Comparison of ENCODE assay signal across 8 cellular contexts in genomic region chr1:109214695-109215623, GRCh38. TPM values are rescaled to one million over a fixed set of nuclear protein-coding genes. Genes with fewer than 3 reads are reported as not detected.
DNase-seq lines count a peak whose midpoint lies in the region; ATAC-seq and TF ChIP-seq lines count a peak whose summit lies in the region.

No MANE protein-coding gene starts in this region.

- intact Hi-C loops in activated CD4-positive, alpha-beta memory T cell treated with anti-CD3 and anti-CD28 coated beads for 36 hours (cut with micrococcal nuclease): loop anchor here (1.0 to 2.0 kb wide), 4 partner anchors 14 to 270 kb away; partner anchors contain the start of gene PSMA5
- intact Hi-C loops in testis (cut with DNase I; ENCODE audit: low total_unique reads): no loop called here

- peaks cover 33% of the 10 kb centered on the region for H3K36me3 ChIP-seq in BE2C
- H3K36me3 ChIP-seq in H7 (replicated peaks; ENCODE audit: control insufficient read depth, insufficient read depth, low read length): peaks cover 1% of the 10 kb centered on the region
- H3K36me3 ChIP-seq in mucosa of stomach (ENCODE audit: control insufficient read depth, insufficient read depth, low read length): no peaks in the 10 kb centered on the region
- no peaks in the 10 kb centered on the region for H3K36me3 ChIP-seq in testis (ENCODE audit: low read depth, missing control alignments)

- peak overlapping the region; percentile 89 for H3K4me3 ChIP-seq in BE2C (ENCODE audit: low read depth, low read length)
- H3K4me3 ChIP-seq in H7 (ENCODE audit: insufficient read depth, low read depth, low read length): peak overlapping the region; percentile 100
- H3K4me3 ChIP-seq in mucosa of stomach (ENCODE audit: low read length): peak overlapping the region; percentile 77
- H3K4me3 ChIP-seq in testis: peak overlapping the region; percentile 85 to 98

- H3K27ac Mint-ChIP-seq in activated CD4-positive, alpha-beta memory T cell treated with anti-CD3 and anti-CD28 coated beads for 36 hours: peak overlapping the region; percentile 97

- TF ChIP-seq POLR2A in testis (IDR thresholded peaks at IDR 0.05): no peak

- WGBS in testis, 2 donors: 9% methylated on average over 13 of the region's 13 CpGs

- H3K9ac ChIP-seq in mucosa of stomach (ENCODE audit: low read length): peak overlapping the region; percentile 81

- peak overlapping the region; percentile 81 to 94 for H3K27ac ChIP-seq in testis

- TF ChIP-seq CTCF in BE2C (IDR thresholded peaks at IDR 0.05; ENCODE audit: low read depth, low read length): no peak
- TF ChIP-seq CTCF in testis (IDR thresholded peaks at IDR 0.05): no peak

- DNase-seq in BE2C (peak; percentile 80), H7 (peak; percentile 66), NCI-H345 (lab: John Stamatoyannopoulos, UW) (peak; percentile 69), epidermal melanocyte (ENCODE audit: insufficient read length, low spot score) (peak; percentile 44), testis (peak; percentile 51)
- DNase-seq in activated CD4-positive, alpha-beta memory T cell treated with anti-CD3 and anti-CD28 coated beads for 36 hours: peak; percentile 72

- no peaks in the 10 kb centered on the region for H3K9me3 Mint-ChIP-seq in activated CD4-positive, alpha-beta memory T cell treated with anti-CD3 and anti-CD28 coated beads for 36 hours

- no peaks in the 10 kb centered on the region for H3K27me3 Mint-ChIP-seq in activated CD4-positive, alpha-beta memory T cell treated with anti-CD3 and anti-CD28 coated beads for 36 hours

- no peak for ATAC-seq in GM21390 (IDR thresholded peaks at IDR 0.05; ENCODE audit: unreplicated experiment)

- H3K4me3 Mint-ChIP-seq in activated CD4-positive, alpha-beta memory T cell treated with anti-CD3 and anti-CD28 coated beads for 36 hours: peak overlapping the region; percentile 98

- POLR2A ChIA-PET in activated CD4-positive, alpha-beta memory T cell treated with anti-CD3 and anti-CD28 coated beads for 36 hours (lab: Charles Lee): interaction anchor here (0.6 to 3.4 kb wide), 13 partner anchors 8 to 553 kb away, joined by 3 to 18 read pairs (median 7); partner anchors contain the start of genes PSMA5, TAF13 and TMEM167B

- no peaks in the 10 kb centered on the region for H3K9me3 ChIP-seq in BE2C
- H3K9me3 ChIP-seq in mucosa of stomach (ENCODE audit: control insufficient read depth, low read length): no peaks in the 10 kb centered on the region
- H3K9me3 ChIP-seq in testis: no peaks in the 10 kb centered on the region

- H3K27me3 ChIP-seq in BE2C (no peaks in the 10 kb centered on the region), H7 (ENCODE audit: control insufficient read depth, insufficient read depth, low read length) (no peaks in the 10 kb centered on the region), mucosa of stomach (ENCODE audit: control insufficient read depth, insufficient read depth, low read length) (no peaks in the 10 kb centered on the region), testis (no peaks in the 10 kb centered on the region)

- CTCF ChIA-PET in activated CD4-positive, alpha-beta memory T cell treated with anti-CD3 and anti-CD28 coated beads for 36 hours (lab: Charles Lee): interaction anchor here (0.8 to 6.0 kb wide), 9 partner anchors 9 to 317 kb away, joined by 3 to 68 read pairs (median 5); partner anchors contain the start of gene CELSR2

- H3K36me3 Mint-ChIP-seq in activated CD4-positive, alpha-beta memory T cell treated with anti-CD3 and anti-CD28 coated beads for 36 hours: peaks cover 36% of the 10 kb centered on the region

- H3K4me1 ChIP-seq in BE2C: no peaks in the 10 kb centered on the region; the same call in 1 of the 2 replicates
- peaks cover 13% of the 10 kb centered on the region for H3K4me1 ChIP-seq in mucosa of stomach (ENCODE audit: control insufficient read depth, insufficient read depth, low read length)
- H3K4me1 ChIP-seq in testis: peaks cover 21% of the 10 kb centered on the region

- H3K4me1 Mint-ChIP-seq in activated CD4-positive, alpha-beta memory T cell treated with anti-CD3 and anti-CD28 coated beads for 36 hours (ENCODE audit: low read depth): peaks cover 31% of the 10 kb centered on the region

RNA-seq across cellular contexts. Expression of gene SARS1, which starts 1.2 kb away (rescaled TPM):
- polyA plus RNA-seq in BE2C (2012; ENCODE audit: insufficient read depth, insufficient read length, low read depth): 865 TPM
- 270 TPM in 2 replicates for total RNA-seq in H7 (2014; rRNA removed; shearing (Covaris generic))
- 100 to 1,000 TPM; 245 to 251 TPM for total RNA-seq in activated CD4-positive, alpha-beta memory T cell treated with anti-CD3 and anti-CD28 coated beads for 36 hours
- 100 to 1,000 TPM; 112 to 149 TPM for total RNA-seq in testis
- 132 TPM for polyA plus RNA-seq in testis (ENCODE audit: insufficient read depth, low read depth, low replicate concordance)

RNA-seq across cellular contexts. Expression of gene CELSR2, which starts 34.4 kb away (rescaled TPM):
- 39.5 TPM for polyA plus RNA-seq in BE2C (2012; ENCODE audit: insufficient read depth, insufficient read length, low read depth)
- 7.8 and 11.0 TPM in 2 replicates for total RNA-seq in H7 (2014; rRNA removed; shearing (Covaris generic))
- 1 to 10 TPM; 1.0 to 1.3 TPM for total RNA-seq in activated CD4-positive, alpha-beta memory T cell treated with anti-CD3 and anti-CD28 coated beads for 36 hours
- 100 to 1,000 TPM; 107 to 140 TPM for total RNA-seq in testis
- polyA plus RNA-seq in testis (ENCODE audit: insufficient read depth, low read depth, low replicate concordance): 59.6 TPM
